ENCODE assay signal across 9 cellular contexts in the genomic region with DNA sequence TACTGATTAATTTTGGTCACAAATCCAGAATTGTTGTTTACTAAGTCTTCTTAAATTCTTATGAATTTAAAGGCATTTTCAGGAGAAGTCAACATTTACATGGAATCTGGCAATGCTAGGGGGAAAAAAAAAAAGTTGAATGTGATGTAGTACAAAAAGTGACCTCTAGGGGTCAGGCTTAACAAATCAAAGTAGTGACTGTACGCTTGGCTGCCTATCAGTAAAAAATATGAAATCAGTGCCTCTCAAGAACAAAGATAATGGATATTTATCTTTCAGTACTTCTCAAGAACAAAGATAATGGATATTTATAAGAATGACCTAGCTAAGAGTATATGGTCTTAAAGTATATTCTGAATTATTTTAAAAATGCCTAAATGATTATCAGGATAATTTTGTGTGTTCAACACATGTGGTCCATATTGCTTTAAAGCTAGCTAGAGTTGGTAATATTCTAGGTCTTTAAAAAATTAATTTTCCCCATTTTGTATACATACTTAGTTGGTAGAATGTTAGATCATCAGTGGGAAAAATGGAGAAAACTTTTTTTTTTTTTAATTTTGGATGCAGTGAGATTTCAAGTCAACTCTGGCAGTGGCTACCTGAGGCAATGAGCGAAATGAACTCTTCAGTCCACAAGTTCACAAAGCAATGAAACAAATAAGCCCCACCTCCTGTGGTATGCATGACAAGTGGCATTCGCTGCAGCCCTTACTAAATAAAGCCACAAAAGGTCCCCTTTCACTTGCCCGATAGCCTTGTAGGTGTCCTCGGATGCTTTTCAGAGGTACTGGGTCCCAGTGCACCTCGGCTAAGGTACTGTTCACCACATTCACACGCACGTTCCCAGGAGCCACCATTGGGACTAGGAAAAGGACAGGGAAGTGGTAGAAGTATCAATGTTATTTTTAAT. TPM values are rescaled to one million over a fixed set of nuclear protein-coding genes. Genes with fewer than 3 reads are reported as not detected.
A peak's percentile ranks its signal among the peaks of the same experiment; 100 is the strongest.
DNase-seq lines count a peak whose midpoint lies in the region; ATAC-seq and TF ChIP-seq lines count a peak whose summit lies in the region.
"Had no signal": no experiment of that assay in that cellular context is flagged by ENCODE, and none has a peak within 500 bp of the region (broad histone marks: within the 10 kb centered on the region; RNA-seq: fewer than 3 reads in every experiment).

No MANE protein-coding gene starts in this region.

- peak overlapping the region; percentile 32; the same call in 1 of the 2 replicates for H3K27ac Mint-ChIP-seq in GM23338
- H3K27ac Mint-ChIP-seq in WTC11, result no peak overlapping the region
- H3K27ac Mint-ChIP-seq in activated CD8-positive, alpha-beta memory T cell treated with anti-CD3 and anti-CD28 coated beads, Interleukin-2, amount 10 ng/mL, durations not matched to agents 7 days and 5 days, result no peak overlapping the region

- H3F3A ChIP-seq in GM23338 (replicated peaks; ENCODE audit: low read depth), result no peaks in the 10 kb centered on the region

- H3K36me3 ChIP-seq in GM23338 (ENCODE audit: insufficient read depth), result no peaks in the 10 kb centered on the region
- H3K36me3 ChIP-seq in left ventricle myocardium inferior, result no peaks in the 10 kb centered on the region
- no peaks in the 10 kb centered on the region for H3K36me3 ChIP-seq in sigmoid colon

- no peak overlapping the region; the same call in 2 of the 3 replicates for H3K4me3 Mint-ChIP-seq in GM23338
- H3K4me3 Mint-ChIP-seq in WTC11, result peak overlapping the region; percentile 16; the same call in 1 of the 2 replicates
- no peak overlapping the region for H3K4me3 Mint-ChIP-seq in activated CD8-positive, alpha-beta memory T cell treated with anti-CD3 and anti-CD28 coated beads, Interleukin-2, amount 10 ng/mL, durations not matched to agents 7 days and 5 days

- POLR2A ChIA-PET in WTC11 (lab: Charles Lee), result interaction anchor here (0.6 kb wide), 2 partner anchors 273 to 704 kb away, joined by 3 read pairs; no protein-coding TSS in a partner anchor

- no peaks in the 10 kb centered on the region for H3K27me3 ChIP-seq in GM23338 (ENCODE audit: insufficient read depth)
- no peaks in the 10 kb centered on the region for H3K27me3 ChIP-seq in left ventricle myocardium inferior (ENCODE audit: low read depth)
- H3K27me3 ChIP-seq in sigmoid colon, result no peaks in the 10 kb centered on the region

- H3K27me3 Mint-ChIP-seq in GM23338 (ENCODE audit: insufficient read depth, low read depth, poor library complexity) (peaks cover 2% of the 10 kb centered on the region), WTC11 (ENCODE audit: low read depth) (no peaks in the 10 kb centered on the region)
- peaks cover 10% of the 10 kb centered on the region for H3K27me3 Mint-ChIP-seq in activated CD8-positive, alpha-beta memory T cell treated with anti-CD3 and anti-CD28 coated beads, Interleukin-2, amount 10 ng/mL, durations not matched to agents 7 days and 5 days

- TF ChIP-seq POLR2A in sigmoid colon (IDR thresholded peaks at IDR 0.05), result no peak

- H3K9me2 ChIP-seq in GM23338 (ENCODE audit: insufficient read depth), result no peaks in the 10 kb centered on the region

- no peak for TF ChIP-seq EP300 in sigmoid colon (IDR thresholded peaks at IDR 0.05)

- H3K36me3 Mint-ChIP-seq in GM23338 (ENCODE audit: low read depth) (no peaks in the 10 kb centered on the region; the same call in 2 of the 3 replicates), WTC11 (no peaks in the 10 kb centered on the region)
- H3K36me3 Mint-ChIP-seq in activated CD8-positive, alpha-beta memory T cell treated with anti-CD3 and anti-CD28 coated beads, Interleukin-2, amount 10 ng/mL, durations not matched to agents 7 days and 5 days, result no peaks in the 10 kb centered on the region

- CTCF ChIA-PET in WTC11 (lab: Charles Lee), result interaction anchor here (0.7 to 1.0 kb wide), 5 partner anchors 132 to 344 kb away, joined by 3 to 5 read pairs (median 4); a partner anchor contains a TSS
- CTCF ChIA-PET in activated CD8-positive, alpha-beta memory T cell treated with anti-CD3 and anti-CD28 coated beads, Interleukin-2, amount 10 ng/mL, durations not matched to agents 7 days and 5 days (lab: Charles Lee), result interaction anchor here (3.7 kb wide), 1 partner anchor 316 kb away, joined by 10 read pairs; no protein-coding TSS in a partner anchor

- H3K4me1 ChIP-seq in GM23338 (ENCODE audit: insufficient read depth), result peaks cover 3% of the 10 kb centered on the region; the same call in 1 of the 2 replicates
- no peaks in the 10 kb centered on the region for H3K4me1 ChIP-seq in left ventricle myocardium inferior
- H3K4me1 ChIP-seq in sigmoid colon, result no peaks in the 10 kb centered on the region

- H4K20me1 ChIP-seq in GM23338 (replicated peaks; ENCODE audit: insufficient read depth), result no peaks in the 10 kb centered on the region

- H3K4me1 Mint-ChIP-seq in GM23338 (peaks cover 13% of the 10 kb centered on the region; the same call in 2 of the 3 replicates), WTC11 (peaks cover 21% of the 10 kb centered on the region)
- no peaks in the 10 kb centered on the region for H3K4me1 Mint-ChIP-seq in activated CD8-positive, alpha-beta memory T cell treated with anti-CD3 and anti-CD28 coated beads, Interleukin-2, amount 10 ng/mL, durations not matched to agents 7 days and 5 days

- H3K4me2 ChIP-seq in GM23338, result no peak overlapping the region

- H3K9me3 Mint-ChIP-seq in GM23338 (no peaks in the 10 kb centered on the region; the same call in 2 of the 3 replicates), WTC11 (no peaks in the 10 kb centered on the region)
- H3K9me3 Mint-ChIP-seq in activated CD8-positive, alpha-beta memory T cell treated with anti-CD3 and anti-CD28 coated beads, Interleukin-2, amount 10 ng/mL, durations not matched to agents 7 days and 5 days (ENCODE audit: low read depth), result no peaks in the 10 kb centered on the region

- H3K4me3 ChIP-seq in GM23338 (0 out of 2 replicates have a peak overlapping the region, but pooled peaks have one; percentile 2), left ventricle myocardium inferior (no peak overlapping the region), sigmoid colon (no peak overlapping the region)

- TF ChIP-seq CTCF in GM23338 (conservative IDR thresholded peaks at IDR 0.05; ENCODE audit: low read depth in 2 of 2) (peak; percentile 69 to 82), WTC11 (IDR thresholded peaks at IDR 0.05) (peak; percentile 60), left ventricle myocardium inferior (IDR thresholded peaks at IDR 0.05; ENCODE audit: borderline replicate concordance) (peak; percentile 83), sigmoid colon (IDR thresholded peaks at IDR 0.05) (peak in 3 of 4 experiments; percentile 45 to 77 (median 47))

- intact Hi-C loops in left ventricle myocardium inferior (cut with micrococcal nuclease) (loop anchor here (5.0 kb wide), 1 partner anchor 316 kb away; no protein-coding TSS in a partner anchor), sigmoid colon (cut with DNase I) (loop anchor here (2.0 kb wide), 1 partner anchor 317 kb away; no protein-coding TSS in a partner anchor)

- H3K9me3 ChIP-seq in left ventricle myocardium inferior (replicated peaks), result no peaks in the 10 kb centered on the region
- H3K9me3 ChIP-seq in sigmoid colon, result no peaks in the 10 kb centered on the region

- peak; percentile 99 for ATAC-seq in GM23338
- peak; percentile 96 for ATAC-seq in WTC11
- no peak for ATAC-seq in activated CD8-positive, alpha-beta memory T cell treated with anti-CD3 and anti-CD28 coated beads, Interleukin-2, amount 10 ng/mL, durations not matched to agents 7 days and 5 days

- no peaks in the 10 kb centered on the region for H3K79me2 ChIP-seq in GM23338 (replicated peaks; ENCODE audit: insufficient read depth)

- H2AFZ ChIP-seq in GM23338, result no peak overlapping the region

- DNase-seq in COR-L47 (lab: John Stamatoyannopoulos, UW) (peak; percentile 25), GM23338 (ENCODE audit: low spot score) (peak; percentile 92), NCI-H2029 (lab: John Stamatoyannopoulos, UW) (peak; percentile 3), WTC11 (ENCODE audit: low spot score) (peak; percentile 56), left ventricle myocardium inferior (no peak), sigmoid colon (no peak)
- DNase-seq in activated CD8-positive, alpha-beta memory T cell treated with anti-CD3 and anti-CD28 coated beads, Interleukin-2, amount 10 ng/mL, durations not matched to agents 7 days and 5 days, result no peak
- no peak for DNase-seq in stimulated activated CD8-positive, alpha-beta memory T cell treated with anti-CD3 and anti-CD28 coated beads, Interleukin-4, amount 100 ng/mL, for 48 hours
- DNase-seq: right cardiac atrium had no signal

- no peak overlapping the region for H3K27ac ChIP-seq in GM23338 (ENCODE audit: low read depth)
- no peak overlapping the region for H3K27ac ChIP-seq in left ventricle myocardium inferior (replicated peaks)
- H3K27ac ChIP-seq in sigmoid colon, result no peak overlapping the region

- 54 to 72% methylated on average over 8 of the region's 8 CpGs for WGBS in sigmoid colon, 2 donors

TF ChIP-seq in GM23338, 12 proteins besides CTCF, POLR2A, EP300 and RAD21 (continues in another document):
- peak; percentile 27; the same call in 1 of the 2 replicates for TF ChIP-seq ZNF114 (CRISPR knock-in tag; IDR thresholded peaks at IDR 0.05)

TF ChIP-seq in WTC11, 78 proteins besides CTCF, POLR2A, EP300 and RAD21 (continues in another document):
- TF ChIP-seq TEAD4 (CRISPR knock-in tag; IDR thresholded peaks at IDR 0.05) (no peak), ETV6 (CRISPR knock-in tag; IDR thresholded peaks at IDR 0.05) (0 out of 2 replicates have a peak, but pooled peaks have one; percentile 45), NR1H2 (CRISPR knock-in tag; IDR thresholded peaks at IDR 0.05) (no peak), ELF4 (CRISPR knock-in tag; IDR thresholded peaks at IDR 0.05; ENCODE audit: low read depth) (no peak), TEAD1 (CRISPR knock-in tag; IDR thresholded peaks at IDR 0.05) (peak; percentile 43; the same call in 1 of the 2 replicates)
- TF ChIP-seq, protein P1, sequence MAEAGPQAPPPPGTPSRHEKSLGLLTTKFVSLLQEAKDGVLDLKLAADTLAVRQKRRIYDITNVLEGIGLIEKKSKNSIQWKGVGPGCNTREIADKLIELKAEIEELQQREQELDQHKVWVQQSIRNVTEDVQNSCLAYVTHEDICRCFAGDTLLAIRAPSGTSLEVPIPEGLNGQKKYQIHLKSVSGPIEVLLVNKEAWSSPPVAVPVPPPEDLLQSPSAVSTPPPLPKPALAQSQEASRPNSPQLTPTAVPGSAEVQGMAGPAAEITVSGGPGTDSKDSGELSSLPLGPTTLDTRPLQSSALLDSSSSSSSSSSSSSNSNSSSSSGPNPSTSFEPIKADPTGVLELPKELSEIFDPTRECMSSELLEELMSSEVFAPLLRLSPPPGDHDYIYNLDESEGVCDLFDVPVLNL (CRISPR knock-in tag; IDR thresholded peaks at IDR 0.05; ENCODE audit: borderline replicate concordance, low read depth), result no peak

RNA-seq across cellular contexts. Expression of a gene that starts 51.2 kb away (rescaled TPM):
- not detected in 2 replicates for total RNA-seq in GM23338 (2014; rRNA removed; shearing (Covaris generic))
- polyA plus RNA-seq in GM23338 (2016; fragmentation: Nextera tagmentation; extraction: Ambion mirVana) (not detected in 2 replicates), sigmoid colon (under 1 TPM in 1 of 3 donors, not detected in 2; 0.04 TPM)
- total RNA-seq in WTC11 (2021) (not detected in 3 replicates), left ventricle myocardium inferior (0.33 TPM), sigmoid colon (1 to 10 TPM in 1 of 4 donors, under 1 TPM in 1, not detected in 2; 0.14 to 2.0 TPM)
- not detected for total RNA-seq in activated CD8-positive, alpha-beta memory T cell treated with anti-CD3 and anti-CD28 coated beads, Interleukin-2, amount 10 ng/mL, durations not matched to agents 7 days and 5 days

Comparison
In these comparisons a context has a peak if more than half of its experiments do, and no peak if none do; other contexts are left out.
1. DNase-seq: peak in COR-L47 (single experiment), GM23338 (single experiment), NCI-H2029 (single experiment) and WTC11 (single experiment); none in left ventricle myocardium inferior (single experiment), sigmoid colon (single experiment), activated CD8-positive, alpha-beta memory T cell treated with anti-CD3 and anti-CD28 coated beads, Interleukin-2, amount 10 ng/mL, durations not matched to agents 7 days and 5 days (single experiment) and stimulated activated CD8-positive, alpha-beta memory T cell treated with anti-CD3 and anti-CD28 coated beads, Interleukin-4, amount 100 ng/mL, for 48 hours (single experiment).
2. Peak in every context shown above with its lines, with median percentiles within 50 percentile points of each other: CTCF ChIP-seq.